In the genomic region with DNA sequence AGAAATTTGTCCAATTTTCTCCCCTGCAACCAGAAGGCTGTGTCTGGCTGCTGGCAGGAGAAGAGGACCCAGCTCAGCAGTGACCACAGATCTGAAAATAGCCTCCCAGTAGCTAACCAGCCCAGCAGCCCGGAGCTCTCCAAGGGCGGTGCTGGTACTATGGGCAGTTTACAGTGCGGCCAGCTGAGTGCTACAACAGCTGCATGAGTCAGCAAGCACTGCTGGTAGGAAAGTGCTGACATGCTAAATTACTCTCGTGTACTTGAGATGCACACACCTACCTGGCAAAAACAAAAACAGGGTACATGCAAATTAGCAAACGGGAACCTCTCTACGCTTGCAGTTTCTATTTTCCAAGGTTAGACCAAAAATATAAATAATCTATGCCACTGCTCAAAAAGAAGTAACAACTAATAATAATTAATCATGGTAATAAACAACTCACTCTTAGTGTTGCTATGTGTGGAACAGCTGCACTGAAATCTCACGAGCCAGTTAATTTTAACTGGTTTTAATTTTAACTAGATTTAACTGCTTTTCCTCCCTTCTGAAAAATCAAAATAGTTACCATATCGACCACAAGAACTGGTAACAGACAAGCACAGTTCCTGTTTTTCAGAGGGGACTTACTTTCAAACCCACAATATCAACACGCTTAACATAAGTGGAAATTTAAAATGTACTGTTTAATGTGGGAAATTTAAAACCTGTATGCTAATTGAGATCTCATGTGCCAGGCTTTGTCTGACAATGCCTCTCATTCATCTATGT, we compare ENCODE assay signal across 8 cellular contexts. TPM values are rescaled to one million over a fixed set of nuclear protein-coding genes. Genes with fewer than 3 reads are reported as not detected.
DNase-seq lines count a peak whose midpoint lies in the region; ATAC-seq and TF ChIP-seq lines count a peak whose summit lies in the region.

No MANE protein-coding gene starts in this region.

- H3K4me2 ChIP-seq in PC-9 = peak overlapping the region; percentile 81
- H3K4me2 ChIP-seq in osteoblast (ENCODE audit: insufficient read depth, low read length) = peak overlapping the region; percentile 81

- no peak overlapping the region for H3K4me3 Mint-ChIP-seq in Caco-2 (ENCODE audit: unreplicated experiment)
- peak overlapping the region; percentile 92 for H3K4me3 Mint-ChIP-seq in activated naive CD4-positive, alpha-beta T cell treated with anti-CD3 and anti-CD28 coated beads, Interleukin-2, amount 50 U/mL, for 24 hours

- H3K4me1 ChIP-seq in Caco-2 (0 out of 2 replicates have a peak, but pooled peaks cover 3% of the 10 kb centered on the region), PC-9 (replicated peaks; ENCODE audit: insufficient read depth) (peaks cover 22% of the 10 kb centered on the region), osteoblast (ENCODE audit: insufficient read depth, low read length) (peaks cover 24% of the 10 kb centered on the region)

- H3K27me3 ChIP-seq in Caco-2 (replicated peaks; ENCODE audit: control insufficient read depth, insufficient read depth, low read length) (no peaks in the 10 kb centered on the region; the same call in 1 of the 2 replicates), PC-9 (ENCODE audit: insufficient read depth, low read depth) (no peaks in the 10 kb centered on the region), osteoblast (ENCODE audit: insufficient read depth, low read length) (peaks cover 3% of the 10 kb centered on the region)

- TF ChIP-seq CTCF in Caco-2 (IDR thresholded peaks at IDR 0.05; ENCODE audit: insufficient read depth in 1 of 2, low read depth in 1 of 2, low read length in 1 of 2, severe bottlenecking in 1 of 2, unreplicated experiment in 1 of 2) (no peak), PC-9 (conservative IDR thresholded peaks at IDR 0.05) (no peak), osteoblast (IDR thresholded peaks at IDR 0.05; ENCODE audit: extremely low read depth, low read depth, low read length) (no peak)

- H3K36me3 ChIP-seq in Caco-2 (ENCODE audit: control insufficient read depth, insufficient read depth, low read length) (no peaks in the 10 kb centered on the region), PC-9 (ENCODE audit: low read depth) (no peaks in the 10 kb centered on the region), osteoblast (ENCODE audit: insufficient read depth, low read length) (no peaks in the 10 kb centered on the region)

- DNase-seq in Caco-2 (peak; percentile 17 to 33), PC-9 (peak; percentile 69), globus pallidus (ENCODE audit: low spot score) (peak; percentile 89), osteoblast (ENCODE audit: insufficient read length, low spot score, missing footprints) (peak; percentile 94), GM19240 (ENCODE audit: insufficient read length, low spot score) (no peak)

- intact Hi-C loops in Caco-2 (cut with micrococcal nuclease; ENCODE audit: unreplicated experiment) = loop anchor here (5.0 kb wide), 1 partner anchor 343 kb away; no protein-coding TSS in a partner anchor
- intact Hi-C loops in PC-9 (cut with micrococcal nuclease; ENCODE audit: unreplicated experiment) = loop anchor here (1.0 to 10.0 kb wide), 4 partner anchors 67 to 194 kb away; no protein-coding TSS in a partner anchor

- H4K20me1 ChIP-seq in PC-9 (ENCODE audit: insufficient read depth) = no peaks in the 10 kb centered on the region
- H4K20me1 ChIP-seq in osteoblast (ENCODE audit: insufficient read depth, low read length) = no peaks in the 10 kb centered on the region

- POLR2A ChIA-PET in Caco-2 (lab: Charles Lee) = no interaction called here
- POLR2A ChIA-PET in PC-9 (lab: Charles Lee; ENCODE audit: unreplicated experiment) = no interaction called here

- peaks cover 12% of the 10 kb centered on the region for H3K27me3 Mint-ChIP-seq in Caco-2 (ENCODE audit: insufficient read depth, unreplicated experiment)
- no peaks in the 10 kb centered on the region for H3K27me3 Mint-ChIP-seq in activated naive CD4-positive, alpha-beta T cell treated with anti-CD3 and anti-CD28 coated beads, Interleukin-2, amount 50 U/mL, for 24 hours

- H3K9me3 Mint-ChIP-seq in Caco-2 (ENCODE audit: unreplicated experiment) = no peaks in the 10 kb centered on the region
- peaks cover 6% of the 10 kb centered on the region for H3K9me3 Mint-ChIP-seq in activated naive CD4-positive, alpha-beta T cell treated with anti-CD3 and anti-CD28 coated beads, Interleukin-2, amount 50 U/mL, for 24 hours

- ATAC-seq in GM19463 (IDR thresholded peaks at IDR 0.05; ENCODE audit: unreplicated experiment) (peak; percentile 62), HG03457 (IDR thresholded peaks at IDR 0.05; ENCODE audit: unreplicated experiment) (peak; percentile 59)

- no peaks in the 10 kb centered on the region for H3K36me3 Mint-ChIP-seq in Caco-2 (ENCODE audit: insufficient read depth, unreplicated experiment)
- H3K36me3 Mint-ChIP-seq in activated naive CD4-positive, alpha-beta T cell treated with anti-CD3 and anti-CD28 coated beads, Interleukin-2, amount 50 U/mL, for 24 hours = peaks cover 48% of the 10 kb centered on the region

- H3K4me1 Mint-ChIP-seq in Caco-2 (ENCODE audit: low read depth, unreplicated experiment) = peaks cover 5% of the 10 kb centered on the region
- peaks cover 95% of the 10 kb centered on the region for H3K4me1 Mint-ChIP-seq in activated naive CD4-positive, alpha-beta T cell treated with anti-CD3 and anti-CD28 coated beads, Interleukin-2, amount 50 U/mL, for 24 hours

- H3K4me3 ChIP-seq in Caco-2 (ENCODE audit: low read depth, low read length) = no peak overlapping the region
- H3K4me3 ChIP-seq in PC-9 = no peak overlapping the region
- peak overlapping the region; percentile 47 for H3K4me3 ChIP-seq in osteoblast (ENCODE audit: insufficient read depth, low read length)

- H3K79me2 ChIP-seq in PC-9 (ENCODE audit: low read depth) = no peaks in the 10 kb centered on the region
- no peaks in the 10 kb centered on the region for H3K79me2 ChIP-seq in osteoblast (ENCODE audit: insufficient read depth, low read length)

- H3F3A ChIP-seq in PC-9 (ENCODE audit: insufficient read depth, low read depth) = peaks cover 8% of the 10 kb centered on the region; the same call in 1 of the 2 replicates

- H3K9me3 ChIP-seq in Caco-2 = no peaks in the 10 kb centered on the region; the same call in 1 of the 2 replicates
- no peaks in the 10 kb centered on the region for H3K9me3 ChIP-seq in PC-9 (ENCODE audit: insufficient read depth, low read depth)
- no peaks in the 10 kb centered on the region for H3K9me3 ChIP-seq in osteoblast (ENCODE audit: low read depth, low read length)

- H2AFZ ChIP-seq in PC-9 = no peak overlapping the region
- H2AFZ ChIP-seq in osteoblast (ENCODE audit: low read length) = no peak overlapping the region

- BruUV-seq in Caco-2 (replicated peaks; lab: Mats Ljungman, UMichigan) (no TSS peak), PC-9 (replicated peaks; lab: Mats Ljungman, UMichigan) (no TSS peak)

- CTCF ChIA-PET in Caco-2 (lab: Charles Lee) (interaction anchor here (0.6 to 1.3 kb wide), 3 partner anchors 10 to 345 kb away, joined by 3 to 5 read pairs (median 3); no protein-coding TSS in a partner anchor), PC-9 (lab: Charles Lee) (interaction anchor here (0.6 kb wide), 1 partner anchor 12 kb away, joined by 3 read pairs; no protein-coding TSS in a partner anchor)

- H3K9me2 ChIP-seq in PC-9 (ENCODE audit: insufficient read depth) = no peaks in the 10 kb centered on the region

- H3K27ac Mint-ChIP-seq in Caco-2 (ENCODE audit: unreplicated experiment) = no peak overlapping the region
- peak overlapping the region; percentile 95 for H3K27ac Mint-ChIP-seq in activated naive CD4-positive, alpha-beta T cell treated with anti-CD3 and anti-CD28 coated beads, Interleukin-2, amount 50 U/mL, for 24 hours

- H3K27ac ChIP-seq in PC-9 (peak overlapping the region; percentile 87), osteoblast (ENCODE audit: low read depth, low read length) (peak overlapping the region; percentile 79)

RNA-seq across cellular contexts. Expression of a gene that starts 10.8 kb away (rescaled TPM):
- total RNA-seq in Caco-2 (2022) (0.32 and 0.43 TPM in 2 replicates), PC-9 (2021) (2.3 and 4.2 TPM in 2 replicates), osteoblast (3.6 and 4.4 TPM in 2 replicates)
